Comparison of ENCODE assay signal across 1 cellular context in genomic region chr5:55712023-55712859, GRCh38.
TF ChIP-seq lines count a peak whose summit lies in the region.

SLC38A9 (minus strand) TSS chr5:55712324; CDS start chr5:55697958, 14,366 bp downstream.

TF ChIP-seq in HepG2, 621 proteins besides CTCF, POLR2A, EP300 and RAD21 (continued from another document and continues in another):
- peak; percentile 39; the same call in 1 of the 2 replicates for TF ChIP-seq HIC2 (CRISPR knock-in tag; IDR thresholded peaks at IDR 0.05; ENCODE audit: low read depth)
- TF ChIP-seq ZIK1 (CRISPR knock-in tag; IDR thresholded peaks at IDR 0.05; ENCODE audit: borderline replicate concordance, low read depth) = no peak; the same call in 1 of the 2 replicates
- no peak for TF ChIP-seq ZBTB46 (CRISPR knock-in tag; IDR thresholded peaks at IDR 0.05; ENCODE audit: borderline replicate concordance)
- TF ChIP-seq ZMAT5 (CRISPR knock-in tag; IDR thresholded peaks at IDR 0.05; ENCODE audit: borderline replicate concordance, low read depth) = no peak
- no peak for TF ChIP-seq ZNF280D (CRISPR knock-in tag; IDR thresholded peaks at IDR 0.05)
- TF ChIP-seq RERE (CRISPR knock-in tag; IDR thresholded peaks at IDR 0.05; ENCODE audit: low read depth) = no peak
- TF ChIP-seq CREBL2 (CRISPR knock-in tag; IDR thresholded peaks at IDR 0.05; ENCODE audit: borderline replicate concordance) = no peak
- no peak for TF ChIP-seq NFIB (CRISPR knock-in tag; IDR thresholded peaks at IDR 0.05; ENCODE audit: borderline replicate concordance)
- 0 out of 2 replicates have a peak, but pooled peaks have one; percentile 40 for TF ChIP-seq RXRA (CRISPR knock-in tag; IDR thresholded peaks at IDR 0.05)
- TF ChIP-seq CCDC6 (CRISPR knock-in tag; IDR thresholded peaks at IDR 0.05) = no peak; the same call in 1 of the 2 replicates
- TF ChIP-seq CC2D1A (CRISPR knock-in tag; IDR thresholded peaks at IDR 0.05) = no peak
- TF ChIP-seq FUBP1 (CRISPR knock-in tag; IDR thresholded peaks at IDR 0.05; ENCODE audit: borderline replicate concordance) = no peak
- peak; percentile 38; the same call in 1 of the 2 replicates for TF ChIP-seq ZNF614 (CRISPR knock-in tag; IDR thresholded peaks at IDR 0.05; ENCODE audit: borderline replicate concordance)
- no peak; a peak in 3 of 4 replicates for TF ChIP-seq HMGXB4 (CRISPR knock-in tag; IDR thresholded peaks at IDR 0.05; ENCODE audit: borderline replicate concordance in 1 of 2, low read depth in 1 of 2)
- TF ChIP-seq SOX13 (IDR thresholded peaks at IDR 0.05) = 0 out of 2 replicates have a peak, but pooled peaks have one; percentile 14
- TF ChIP-seq SOX13 (CRISPR knock-in tag; conservative IDR thresholded peaks at IDR 0.05 in 1 of 2, IDR thresholded peaks at IDR 0.05 in 1 of 2) = peak in 1 of 2 experiments; percentile 24; a peak in 1 of 4 replicates
- no peak for TF ChIP-seq ZBTB34 (CRISPR knock-in tag; IDR thresholded peaks at IDR 0.05)
- TF ChIP-seq TSC22D2 (CRISPR knock-in tag; IDR thresholded peaks at IDR 0.05; ENCODE audit: borderline replicate concordance) = peak; percentile 66; the same call in 1 of the 2 replicates
- no peak for TF ChIP-seq U2AF1 (optimal IDR thresholded peaks at IDR 0.05; ENCODE audit: low read depth, low read length)
- no peak for TF ChIP-seq FOXA3 (CRISPR knock-in tag; IDR thresholded peaks at IDR 0.05)
- peak; percentile 65; the same call in 1 of the 2 replicates for TF ChIP-seq ZFP82 (CRISPR knock-in tag; IDR thresholded peaks at IDR 0.05; ENCODE audit: borderline replicate concordance)
- TF ChIP-seq NRL (CRISPR knock-in tag; IDR thresholded peaks at IDR 0.05; ENCODE audit: borderline replicate concordance) = no peak
- TF ChIP-seq HNRNPUL1 (IDR thresholded peaks at IDR 0.05; ENCODE audit: low read depth, low read length) = no peak
- TF ChIP-seq NFKB2 (CRISPR knock-in tag; IDR thresholded peaks at IDR 0.05; ENCODE audit: borderline replicate concordance) = peak; percentile 62; the same call in 1 of the 2 replicates
- no peak for TF ChIP-seq ZFP36 (IDR thresholded peaks at IDR 0.05; ENCODE audit: borderline replicate concordance, low read depth, low read length, partially characterized antibody)
- peak; percentile 83; the same call in 1 of the 2 replicates for TF ChIP-seq KMT2B (CRISPR knock-in tag; IDR thresholded peaks at IDR 0.05)
- peak; percentile 71 for TF ChIP-seq MAX (IDR thresholded peaks at IDR 0.05)
- peak; percentile 70 for TF ChIP-seq IRF2 (CRISPR knock-in tag; IDR thresholded peaks at IDR 0.05)
- TF ChIP-seq ZNF670 (CRISPR knock-in tag; IDR thresholded peaks at IDR 0.05; ENCODE audit: borderline replicate concordance) = no peak
- peak; percentile 53; the same call in 1 of the 2 replicates for TF ChIP-seq TFDP1 (CRISPR knock-in tag; IDR thresholded peaks at IDR 0.05; ENCODE audit: borderline replicate concordance)
- no peak for TF ChIP-seq E2F5 (CRISPR knock-in tag; conservative IDR thresholded peaks at IDR 0.05)
- TF ChIP-seq JUND (CRISPR knock-in tag; IDR thresholded peaks at IDR 0.05) = 0 out of 2 replicates have a peak, but pooled peaks have one; percentile 40
- TF ChIP-seq ISX (CRISPR knock-in tag; conservative IDR thresholded peaks at IDR 0.05) = no peak
